Comparison of ENCODE assay signal across 27 cellular contexts in genomic region chr18:23442958-23443357, GRCh38. TPM values are rescaled to one million over a fixed set of nuclear protein-coding genes. Genes with fewer than 3 reads are reported as not detected.
DNase-seq lines count a peak whose midpoint lies in the region; ATAC-seq, FAIRE-seq and TF ChIP-seq lines count a peak whose summit lies in the region.
"Had no signal": no experiment of that assay in that cellular context is flagged by ENCODE, and none has a peak within 500 bp of the region (broad histone marks: within the 10 kb centered on the region; RNA-seq: fewer than 3 reads in every experiment).

No MANE protein-coding gene starts in this region.

- H3K4me1 ChIP-seq in pancreas: peaks cover 10 to 11% (median 10%) of the 10 kb centered on the region in 3 donors
- H3K4me1 ChIP-seq: Caco-2 had no signal

- ATAC-seq in pancreas: peak; percentile 66 to 90 (median 82)
- ATAC-seq: CD8-positive, alpha-beta T cell; Panc1 had no signal

- no peak for FAIRE-seq in pancreas (lab: Jason Lieb, UNC)
- FAIRE-seq in GM12891 (lab: Jason Lieb, UNC): no peak
- FAIRE-seq: GM19239, HTR-8/SVneo had no signal

- H3K27ac ChIP-seq in C4-2B (peak overlapping the region; percentile 59; the same call in 1 of the 2 replicates), pancreas (peak overlapping the region in 2 of 4 donors; percentile 32 to 42)
- H3K27ac ChIP-seq: KMS-11, RWPE1 had no signal

- H3K4me3 ChIP-seq in choroid plexus epithelial cell (ENCODE audit: low read depth, low read length) (no peak overlapping the region), pancreas (no peak overlapping the region), H7 (ENCODE audit: insufficient read depth, low read depth, low read length) (no peak overlapping the region)

- no peaks in the 10 kb centered on the region for H3K9me3 ChIP-seq in pancreas
- H3K9me3 ChIP-seq: Caco-2 had no signal

- 15 to 16% methylated on average over 3 of the region's 3 CpGs for WGBS in pancreas, 2 donors

- DNase-seq in NCI-H146 treated with DMSO at 0.1 percent for 48 hours (lab: John Stamatoyannopoulos, UW; ENCODE audit: unreplicated experiment) (peak; percentile 46), choroid plexus epithelial cell (ENCODE audit: low read depth) (peak; percentile 36), pancreas (no peak), H7 (no peak), SW 1271 (lab: John Stamatoyannopoulos, UW) (no peak), GM12891 (ENCODE audit: insufficient read length, low spot score) (no peak)
- DNase-seq in activated naive CD4-positive, alpha-beta T cell treated with anti-CD3 and anti-CD28 coated beads, Interleukin-2, amount 50 U/mL, for 16 hours: no peak
- DNase-seq: C1 segment of cervical spinal cord; Caco-2; CD8-positive, alpha-beta T cell; DMS79 treated with DMSO at 0.1 percent for 48 hours; GF-D8; NCI-H1092; NCI-H1417 treated with DMSO at 0.1 percent for 48 hours; NCI-H187 treated with DMSO at 0.1 percent for 48 hours; NCI-H2171 treated with DMSO at 0.1 percent for 48 hours; NCI-H345; NCI-H510A treated with DMSO at 0.1 percent for 48 hours; NCI-H748 treated with DMSO at 0.1 percent for 48 hours; SHP77; T-helper 1 cell had no signal

- intact Hi-C loops in pancreas (cut with DNase I): no loop called here

- H3K27me3 ChIP-seq in pancreas (no peaks in the 10 kb centered on the region), H7 (ENCODE audit: control insufficient read depth, insufficient read depth, low read length) (no peaks in the 10 kb centered on the region)

- no peak for TF ChIP-seq CTCF in C4-2B (conservative IDR thresholded peaks at IDR 0.05)
- no peak for TF ChIP-seq CTCF in choroid plexus epithelial cell (conservative IDR thresholded peaks at IDR 0.05; ENCODE audit: low read depth, low read length)
- TF ChIP-seq CTCF in pancreas (IDR thresholded peaks at IDR 0.05): no peak

- no peak for TF ChIP-seq POLR2A in GM12891 (IDR thresholded peaks at IDR 0.05; ENCODE audit: low read depth, low read length)

- no peaks in the 10 kb centered on the region for H3K36me3 ChIP-seq in pancreas
- no peaks in the 10 kb centered on the region for H3K36me3 ChIP-seq in H7 (replicated peaks; ENCODE audit: control insufficient read depth, insufficient read depth, low read length)

TF ChIP-seq in GM12891, 5 proteins besides CTCF, POLR2A, EP300 and RAD21:
- no peak for TF ChIP-seq PAX5 (IDR thresholded peaks at IDR 0.05; ENCODE audit: insufficient read depth, low read length, severe bottlenecking)
- no peak for TF ChIP-seq SPI1 (IDR thresholded peaks at IDR 0.05; ENCODE audit: low read depth, low read length)
- TF ChIP-seq POU2F2 (IDR thresholded peaks at IDR 0.05; ENCODE audit: low read depth, low read length): no peak
- no peak for TF ChIP-seq TAF1 (IDR thresholded peaks at IDR 0.05; ENCODE audit: low read depth, low read length)
- TF ChIP-seq POLR2AphosphoS5 (IDR thresholded peaks at IDR 0.05; ENCODE audit: low read depth, low read length): no peak
TF ChIP-seq in GM12891: peak in this region for 0.

RNA-seq across cellular contexts. Expression of gene RIOK3, which starts 10.1 kb away (rescaled TPM):
- total RNA-seq in pancreas: 10 to 100 TPM; 21.9 to 39.7 (median 36.5) TPM
- polyA plus RNA-seq in pancreas: 10 to 100 TPM; 30.4 to 37.4 TPM
- 23.1 and 44.6 TPM in 2 replicates for total RNA-seq in H7 (2014; rRNA removed; shearing (Covaris generic))
- polyA plus RNA-seq in GM12891 (2012; ENCODE audit: low read depth, missing spikeins): 40.4 TPM

Comparison
In these comparisons a context has a peak if more than half of its experiments do, and no peak if none do; other contexts are left out.
1. DNase-seq: peak in NCI-H146 treated with DMSO at 0.1 percent for 48 hours (single experiment) and choroid plexus epithelial cell (single experiment); none in pancreas (0 of 6), activated naive CD4-positive, alpha-beta T cell treated with anti-CD3 and anti-CD28 coated beads, Interleukin-2, amount 50 U/mL, for 16 hours (single experiment), H7 (single experiment), SW 1271 (0 of 2) and GM12891 (single experiment).